34 cellular contexts compared by ENCODE assay signal in the genomic region with DNA sequence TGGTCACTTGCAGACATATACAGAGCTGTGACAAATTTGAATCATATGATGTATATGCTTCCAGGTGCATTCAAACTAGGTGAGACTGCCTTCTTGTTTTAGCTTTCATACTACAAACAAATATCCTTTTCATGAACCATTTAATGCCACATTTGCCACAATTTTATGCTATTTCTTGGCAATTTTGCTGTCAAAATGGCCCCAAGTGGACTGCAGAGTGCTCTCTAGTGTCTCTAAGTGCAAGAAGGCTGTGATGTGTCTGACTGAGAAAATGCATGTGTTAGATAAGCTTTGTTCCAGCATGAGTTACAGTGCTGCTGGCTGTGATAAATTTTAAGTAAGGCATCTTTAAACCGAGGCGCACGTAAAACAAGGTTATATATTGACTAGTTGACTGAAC.
"Had no signal": no experiment of that assay in that cellular context is flagged by ENCODE, and none has a peak within 500 bp of the region (broad histone marks: within the 10 kb centered on the region; RNA-seq: fewer than 3 reads in every experiment).

No MANE protein-coding gene starts in this region.

- H3K36me3 ChIP-seq: MG63 had no signal

- DNase-seq: Karpas-422, Kasumi-1, KG1, MG63, MM.1S, MV-4-11, NCI-H1048, NCI-H1092, NCI-H1092 treated with DMSO at 0.1 percent for 48 hours, NCI-H1105, NCI-H1105 treated with DMSO at 0.1 percent for 48 hours, NCI-H1417, NCI-H1417 treated with DMSO at 0.1 percent for 48 hours, NCI-H1436, NCI-H1436 treated with DMSO at 0.1 percent for 48 hours, NCI-H146, NCI-H1694, NCI-H1694 treated with DMSO at 0.1 percent for 48 hours, NCI-H187, NCI-H187 treated with DMSO at 0.1 percent for 48 hours, NCI-H1930, NCI-H2029, NCI-H2029 treated with DMSO at 0.1 percent for 48 hours, NCI-H2081, NCI-H2081 treated with DMSO at 0.1 percent for 48 hours, NCI-H2107, NCI-H2171, NCI-H2171 treated with DMSO at 0.1 percent for 48 hours, NCI-H2227 treated with DMSO at 0.1 percent for 48 hours, NCI-H226, NCI-H345, NCI-H446, NCI-H446 treated with DMSO at 0.1 percent for 48 hours had no signal

- H3K27me3 ChIP-seq: MG63 had no signal

- H3K4me2 ChIP-seq: KMS-11 had no signal

- H3K4me3 ChIP-seq: MG63 had no signal

- H3K9me3 ChIP-seq: MG63 had no signal

- H3K9ac ChIP-seq: KMS-11 had no signal

- H3K27ac ChIP-seq: KMS-11 had no signal
